Comparison of ENCODE assay signal across 8 cellular contexts in the genomic region with DNA sequence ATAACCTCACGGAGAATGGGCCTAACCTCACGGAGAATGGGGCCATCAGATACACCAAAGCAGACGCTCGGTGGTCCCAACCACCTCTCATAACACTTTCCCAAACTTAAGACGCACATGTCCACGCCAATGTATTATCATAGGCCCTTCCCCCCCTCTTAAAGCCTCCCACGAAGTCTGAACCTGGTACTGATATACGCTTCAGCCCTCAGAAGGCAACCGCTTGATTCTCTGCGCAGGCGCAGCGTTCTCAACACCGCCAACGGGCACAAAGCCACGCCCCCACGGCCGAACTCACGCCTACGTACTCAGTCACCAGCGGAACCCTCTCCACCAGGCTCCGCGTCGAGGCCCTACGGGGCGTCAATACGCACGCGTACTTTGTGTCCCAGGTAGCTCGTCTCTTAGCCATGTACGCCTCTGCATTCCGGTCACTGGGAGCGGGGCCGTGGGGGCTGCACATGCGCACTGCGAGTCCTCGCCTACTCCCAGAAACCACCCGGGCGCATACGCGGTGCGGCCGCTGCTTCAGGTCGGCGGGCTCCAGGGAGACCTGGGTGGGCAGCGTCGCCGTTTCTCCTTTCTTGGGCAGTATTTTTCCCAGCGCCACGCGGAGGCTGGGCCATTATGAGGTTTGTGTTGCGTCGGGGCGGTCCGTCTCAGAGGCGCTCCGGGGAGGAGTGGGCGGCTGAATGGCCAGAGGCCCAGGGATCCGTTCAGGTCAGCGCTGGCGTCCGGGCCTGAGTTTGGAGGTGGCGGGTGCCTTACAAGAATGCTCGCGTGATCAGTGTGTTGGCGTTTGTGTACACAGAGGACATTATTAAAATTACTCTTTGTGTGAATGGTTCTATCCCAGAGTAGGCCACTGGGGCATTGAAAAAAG. TPM values are rescaled to one million over a fixed set of nuclear protein-coding genes. Genes with fewer than 3 reads are reported as not detected.
DNase-seq lines count a peak whose midpoint lies in the region; ATAC-seq, FAIRE-seq and TF ChIP-seq lines count a peak whose summit lies in the region.

No MANE protein-coding gene starts in this region.

- CTCF ChIA-PET in endothelial cell of umbilical vein (lab: Charles Lee): interaction anchor here (0.7 to 2.7 kb wide), 7 partner anchors 13 to 115 kb away, joined by 3 to 14 read pairs (median 5); a partner anchor contains a TSS

- H4K20me1 ChIP-seq in DOHH2 (ENCODE audit: control insufficient read depth, insufficient read depth, low read depth, low read length) (no peaks in the 10 kb centered on the region), endothelial cell of umbilical vein (replicated peaks; ENCODE audit: control insufficient read depth, extremely low read depth, insufficient read depth, low read length) (no peaks in the 10 kb centered on the region)

- FAIRE-seq in endothelial cell of umbilical vein (lab: Jason Lieb, UNC): peak; percentile 93

- TSS peak; percentile 46 for BruUV-seq in endothelial cell of umbilical vein (replicated peaks; lab: Mats Ljungman, UMichigan)

- no peaks in the 10 kb centered on the region for H3K36me3 ChIP-seq in DOHH2 (ENCODE audit: control insufficient read depth, low read length)
- H3K36me3 ChIP-seq in endothelial cell of umbilical vein (ENCODE audit: control insufficient read depth in 2 of 2, extremely low read depth in 1 of 2, insufficient read depth in 2 of 2, low read length in 2 of 2): peaks cover 0 to 2% of the 10 kb centered on the region in 2 experiments

- H3K9me3 ChIP-seq in DOHH2 (ENCODE audit: control insufficient read depth, insufficient read depth, low read length) (peaks cover 7% of the 10 kb centered on the region; the same call in 1 of the 2 replicates), endothelial cell of umbilical vein (replicated peaks; ENCODE audit: control insufficient read depth, insufficient read depth, low read length) (no peaks in the 10 kb centered on the region)

- no peaks in the 10 kb centered on the region for H3K4me1 ChIP-seq in DOHH2 (ENCODE audit: control insufficient read depth, low read length)
- H3K4me1 ChIP-seq in endothelial cell of umbilical vein (ENCODE audit: control insufficient read depth, extremely low read depth, insufficient read depth, low read length): peaks cover 7% of the 10 kb centered on the region

- H3K27me3 ChIP-seq in DOHH2 (ENCODE audit: control insufficient read depth, low read length) (no peaks in the 10 kb centered on the region), endothelial cell of umbilical vein (ENCODE audit: control insufficient read depth in 2 of 2, insufficient read depth in 2 of 2, low read length in 2 of 2) (no peaks in the 10 kb centered on the region)

- peak; percentile 98 for DNase-seq in NCI-H69 (lab: John Stamatoyannopoulos, UW)
- peak; percentile 75 for DNase-seq in activated T-cell treated with anti-CD3 and anti-CD28 coated beads for 24 hours (ENCODE audit: low read depth)
- peak; percentile 98 for DNase-seq in endothelial cell of umbilical vein (ENCODE audit: low read depth, low spot score)
- peak; percentile 96 for DNase-seq in mesenteric fat pad (ENCODE audit: low spot score)
- peak; percentile 50 to 82 (median 72) for DNase-seq in stimulated activated CD4-positive, alpha-beta T cell treated with anti-CD3 and anti-CD28 coated beads, TNF-alpha, amount 100 ng/mL, for 48 hours (ENCODE audit: low read depth in 3 of 3)
- DNase-seq in SW480 (ENCODE audit: low spot score): no peak

- no peaks in the 10 kb centered on the region for H3F3A ChIP-seq in DOHH2 (ENCODE audit: control insufficient read depth, insufficient read depth)

- peak; percentile 64 for TF ChIP-seq POLR2A in endothelial cell of umbilical vein (IDR thresholded peaks at IDR 0.05; ENCODE audit: low read depth, low read length)

- TF ChIP-seq CTCF in DOHH2 (IDR thresholded peaks at IDR 0.05; ENCODE audit: low read depth, low read length, poor library complexity, severe bottlenecking): no peak
- TF ChIP-seq CTCF in endothelial cell of umbilical vein (IDR thresholded peaks at IDR 0.05; ENCODE audit: extremely low read depth in 1 of 2, insufficient read depth in 1 of 2, low read depth in 1 of 2, low read length in 2 of 2): no peak

- dilution Hi-C loops in endothelial cell of umbilical vein (cut with MboI; ENCODE audit: extremely low pct_ligation_motif_present, low sequenced_read_pairs): no loop called here

- POLR2A ChIA-PET in endothelial cell of umbilical vein (lab: Charles Lee): no interaction called here

- H3K4me3 ChIP-seq in DOHH2 (ENCODE audit: low read length) (peak overlapping the region; percentile 60), endothelial cell of umbilical vein (replicated peaks in 1 of 3; ENCODE audit: insufficient read depth in 1 of 3, low read depth in 1 of 3, low read length in 3 of 3) (peak overlapping the region; percentile 29 to 89 (median 88))

- intact Hi-C loops in endothelial cell of umbilical vein (cut with micrococcal nuclease): loop anchor here (1.0 to 2.0 kb wide), 3 partner anchors 25 to 53 kb away; a partner anchor contains a TSS

- H3K4me2 ChIP-seq in DOHH2 (ENCODE audit: low read length) (peak overlapping the region; percentile 47), endothelial cell of umbilical vein (ENCODE audit: insufficient read depth, low read length) (peak overlapping the region; percentile 95)

- H3K79me2 ChIP-seq in DOHH2 (ENCODE audit: control insufficient read depth, low read length) (no peaks in the 10 kb centered on the region), endothelial cell of umbilical vein (ENCODE audit: control insufficient read depth, insufficient read depth, low read length) (no peaks in the 10 kb centered on the region)

- H3K9me1 ChIP-seq in endothelial cell of umbilical vein (replicated peaks; ENCODE audit: control insufficient read depth, extremely low read depth, insufficient read depth, low read length): no peaks in the 10 kb centered on the region

- H2AFZ ChIP-seq in endothelial cell of umbilical vein (ENCODE audit: low read depth, low read length): peak overlapping the region; percentile 75

- H3K27ac ChIP-seq in DOHH2 (ENCODE audit: low read depth, low read length): no peak overlapping the region
- H3K27ac ChIP-seq in endothelial cell of umbilical vein (ENCODE audit: insufficient read depth, low read depth, low read length): peak overlapping the region; percentile 7

- peak overlapping the region; percentile 77 for H3K9ac ChIP-seq in endothelial cell of umbilical vein (replicated peaks; ENCODE audit: extremely low read depth, insufficient read depth, low read length)

- no peaks in the 10 kb centered on the region for H3K9me2 ChIP-seq in DOHH2 (replicated peaks; ENCODE audit: control insufficient read depth, low read length)

- peak; percentile 70 for ATAC-seq in HG03039 (IDR thresholded peaks at IDR 0.05; ENCODE audit: unreplicated experiment)

TF ChIP-seq in endothelial cell of umbilical vein, 7 proteins besides CTCF, POLR2A, EP300 and RAD21:
- TF ChIP-seq POLR2AphosphoS5 (IDR thresholded peaks at IDR 0.05; ENCODE audit: insufficient read depth, low read depth, low read length) (peak; percentile 75), GATA2 (IDR thresholded peaks at IDR 0.05; ENCODE audit: insufficient read depth, insufficient read length, low read depth, low read length) (no peak)
- TF ChIP-seq, protein P1, sequence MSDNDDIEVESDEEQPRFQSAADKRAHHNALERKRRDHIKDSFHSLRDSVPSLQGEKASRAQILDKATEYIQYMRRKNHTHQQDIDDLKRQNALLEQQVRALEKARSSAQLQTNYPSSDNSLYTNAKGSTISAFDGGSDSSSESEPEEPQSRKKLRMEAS (IDR thresholded peaks at IDR 0.05; ENCODE audit: insufficient read depth, insufficient read length): peak; percentile 62

RNA-seq across cellular contexts. Expression of a gene that starts 25.3 kb away (rescaled TPM):
- total RNA-seq in endothelial cell of umbilical vein (2.2 and 2.9 TPM in 2 replicates), mesenteric fat pad (3.1 TPM)
- 2.2 and 2.5 TPM in 2 replicates for polyA plus RNA-seq in endothelial cell of umbilical vein
- 1.8 and 2.1 TPM in 2 replicates for polyA plus RNA-seq in endothelial cell of umbilical vein (2011; cell fraction: cytosol; rRNA removed)
- 1.6 and 3.0 TPM in 2 replicates for polyA plus RNA-seq in endothelial cell of umbilical vein (2011; cell fraction: nucleus; rRNA removed)
- polyA plus RNA-seq in endothelial cell of umbilical vein (2012): 1.5 and 2.7 TPM in 2 replicates
- 2.3 and 2.8 TPM in 2 replicates for polyA minus RNA-seq in endothelial cell of umbilical vein
- not detected for polyA minus RNA-seq in endothelial cell of umbilical vein (2011; cell fraction: cytosol; rRNA and poly(A)+ RNA removed)
- polyA minus RNA-seq in endothelial cell of umbilical vein (2011; cell fraction: nucleus; rRNA and poly(A)+ RNA removed): 1.2 and 1.8 TPM in 2 replicates

RNA-seq across cellular contexts. Expression of a gene that starts 36.1 kb away (rescaled TPM):
- total RNA-seq in endothelial cell of umbilical vein (2.4 and 4.8 TPM in 2 replicates), mesenteric fat pad (4.6 TPM)
- 0.99 TPM in 2 replicates for polyA plus RNA-seq in endothelial cell of umbilical vein
- 1.4 and 1.8 TPM in 2 replicates for polyA plus RNA-seq in endothelial cell of umbilical vein (2011; cell fraction: cytosol; rRNA removed)
- polyA plus RNA-seq in endothelial cell of umbilical vein (2011; cell fraction: nucleus; rRNA removed): 3.0 and 20.3 TPM in 2 replicates
- polyA plus RNA-seq in endothelial cell of umbilical vein (2012): 3.4 and 3.8 TPM in 2 replicates
- 3.0 and 4.0 TPM in 2 replicates for polyA minus RNA-seq in endothelial cell of umbilical vein
- not detected for polyA minus RNA-seq in endothelial cell of umbilical vein (2011; cell fraction: cytosol; rRNA and poly(A)+ RNA removed)
- 3.8 and 5.6 TPM in 2 replicates for polyA minus RNA-seq in endothelial cell of umbilical vein (2011; cell fraction: nucleus; rRNA and poly(A)+ RNA removed)

RNA-seq across cellular contexts. Expression of a gene that starts 53.4 kb away (rescaled TPM):
- total RNA-seq in endothelial cell of umbilical vein (12.0 and 12.2 TPM in 2 replicates), mesenteric fat pad (12.9 TPM)
- 5.1 and 9.9 TPM in 2 replicates for polyA plus RNA-seq in endothelial cell of umbilical vein
- 8.6 and 10.7 TPM in 2 replicates for polyA plus RNA-seq in endothelial cell of umbilical vein (2011; cell fraction: cytosol; rRNA removed)
- 9.1 and 10.9 TPM in 2 replicates for polyA plus RNA-seq in endothelial cell of umbilical vein (2011; cell fraction: nucleus; rRNA removed)
- polyA plus RNA-seq in endothelial cell of umbilical vein (2012): 9.8 and 10.8 TPM in 2 replicates
- 23.7 and 24.8 TPM in 2 replicates for polyA minus RNA-seq in endothelial cell of umbilical vein
- 19.2 TPM for polyA minus RNA-seq in endothelial cell of umbilical vein (2011; cell fraction: cytosol; rRNA and poly(A)+ RNA removed)
- 33.0 and 44.9 TPM in 2 replicates for polyA minus RNA-seq in endothelial cell of umbilical vein (2011; cell fraction: nucleus; rRNA and poly(A)+ RNA removed)
